Comparison of ENCODE assay signal across 8 cellular contexts in genomic region chr1:24641646-24642151, GRCh38. TPM values are rescaled to one million over a fixed set of nuclear protein-coding genes. Genes with fewer than 3 reads are reported as not detected.
DNase-seq lines count a peak whose midpoint lies in the region; ATAC-seq and TF ChIP-seq lines count a peak whose summit lies in the region.

No MANE protein-coding gene starts in this region.

- H3K27ac Mint-ChIP-seq in Caco-2 (ENCODE audit: unreplicated experiment), result peak overlapping the region; percentile 88

- H4K8ac ChIP-seq in trophoblast cell (ENCODE audit: low read depth, low read length), result peak overlapping the region; percentile 99

- H3K23ac ChIP-seq in trophoblast cell (ENCODE audit: low read length), result peak overlapping the region; percentile 15

- no CpG with 5 or more reads among the region's 24 CpGs for WGBS in trophoblast cell (ENCODE audit: extremely low coverage, insufficient coverage, insufficient read length)

- peak overlapping the region; percentile 89 for H3K4ac ChIP-seq in trophoblast cell (ENCODE audit: low read depth, low read length)

- peak overlapping the region; percentile 74 for H3K4me3 Mint-ChIP-seq in Caco-2 (ENCODE audit: unreplicated experiment)

- DNase-seq in Caco-2 (no peak), NB4 (ENCODE audit: low read depth) (peak; percentile 52), activated gamma-delta T cell treated with Interleukin-2 at 50 U/mL for 16 hours (peak; percentile 6), globus pallidus (ENCODE audit: low spot score) (peak; percentile 22), trophoblast cell (peak in 1 of 2 donors; percentile 26), NCI-H187 treated with DMSO at 0.1 percent for 48 hours (lab: John Stamatoyannopoulos, UW) (no peak)

- H3K27me3 ChIP-seq in Caco-2 (replicated peaks; ENCODE audit: control insufficient read depth, insufficient read depth, low read length) (no peaks in the 10 kb centered on the region), trophoblast cell (ENCODE audit: insufficient read depth, low read length) (no peaks in the 10 kb centered on the region)

- peaks cover 2% of the 10 kb centered on the region for H3K27me3 Mint-ChIP-seq in Caco-2 (ENCODE audit: insufficient read depth, unreplicated experiment)

- no peak for TF ChIP-seq POLR2A in NB4 (IDR thresholded peaks at IDR 0.05; ENCODE audit: extremely low read depth, insufficient read length)

- CTCF ChIA-PET in Caco-2 (lab: Charles Lee), result interaction anchor here (0.5 to 0.7 kb wide), 2 partner anchors 226 to 491 kb away, joined by 3 read pairs; partner anchors contain the start of gene NIPAL3

- no peak for ATAC-seq in HG03354 (IDR thresholded peaks at IDR 0.05; ENCODE audit: poor library complexity, severe bottlenecking, unreplicated experiment)
- ATAC-seq in HG03432 (IDR thresholded peaks at IDR 0.05; ENCODE audit: unreplicated experiment), result no peak

- H3K9me3 ChIP-seq in Caco-2 (no peaks in the 10 kb centered on the region), trophoblast cell (ENCODE audit: insufficient read depth, low read depth, low read length) (no peaks in the 10 kb centered on the region)

- no peaks in the 10 kb centered on the region for H3K36me3 ChIP-seq in Caco-2 (ENCODE audit: control insufficient read depth, insufficient read depth, low read length)
- peaks cover 0 to 2% of the 10 kb centered on the region in 2 experiments for H3K36me3 ChIP-seq in trophoblast cell (ENCODE audit: control insufficient read depth in 1 of 2, insufficient read depth in 2 of 2, low read length in 2 of 2)

- H3K18ac ChIP-seq in trophoblast cell (ENCODE audit: low read length), result peak overlapping the region; percentile 94

- POLR2A ChIA-PET in Caco-2 (lab: Charles Lee), result no interaction called here

- H3K4me1 ChIP-seq in Caco-2 (peaks cover 12% of the 10 kb centered on the region), trophoblast cell (ENCODE audit: control insufficient read depth in 1 of 2, insufficient read depth in 2 of 2, low read length in 2 of 2) (peaks cover 5% of the 10 kb centered on the region in 2 experiments)

- H2BK120ac ChIP-seq in trophoblast cell (ENCODE audit: insufficient read depth, low read length, poor library complexity), result peak overlapping the region; percentile 54

- H3K79me1 ChIP-seq in trophoblast cell (ENCODE audit: low read length), result peaks cover 20% of the 10 kb centered on the region

- H3K4me2 ChIP-seq in trophoblast cell (ENCODE audit: low read length), result peak overlapping the region; percentile 58

- peak overlapping the region; percentile 77 for H2BK12ac ChIP-seq in trophoblast cell (ENCODE audit: low read length)

- peaks cover 38% of the 10 kb centered on the region for H3K36me3 Mint-ChIP-seq in Caco-2 (ENCODE audit: insufficient read depth, unreplicated experiment)

- intact Hi-C loops in Caco-2 (cut with micrococcal nuclease; ENCODE audit: unreplicated experiment), result no loop called here

- peak overlapping the region; percentile 87 for H2BK5ac ChIP-seq in trophoblast cell (ENCODE audit: low read depth, low read length, poor library complexity)

- H3K4me1 Mint-ChIP-seq in Caco-2 (ENCODE audit: low read depth, unreplicated experiment), result peaks cover 18% of the 10 kb centered on the region

- peak overlapping the region; percentile 42 for H2AK5ac ChIP-seq in trophoblast cell (ENCODE audit: low read length)

- peaks cover 16% of the 10 kb centered on the region for H3K79me2 ChIP-seq in trophoblast cell (ENCODE audit: control insufficient read depth, insufficient read depth, low read length, poor library complexity)

- H3K4me3 ChIP-seq in Caco-2 (ENCODE audit: low read depth, low read length) (peak overlapping the region; percentile 35), NB4 (ENCODE audit: low read depth, low read length) (peak overlapping the region; percentile 50), trophoblast cell (ENCODE audit: low read depth, low read length) (no peak overlapping the region)

- H3K27ac ChIP-seq in trophoblast cell (ENCODE audit: low read depth, low read length), result peak overlapping the region; percentile 66

- H2AFZ ChIP-seq in trophoblast cell (ENCODE audit: insufficient read depth, low read length, poor library complexity), result no peak overlapping the region

- no TSS peak for BruUV-seq in Caco-2 (replicated peaks; lab: Mats Ljungman, UMichigan)

- H4K91ac ChIP-seq in trophoblast cell (ENCODE audit: low read depth, low read length), result peak overlapping the region; percentile 82

- peak overlapping the region; percentile 6 for H3K9ac ChIP-seq in trophoblast cell (ENCODE audit: low read length)

- no peaks in the 10 kb centered on the region for H3K9me3 Mint-ChIP-seq in Caco-2 (ENCODE audit: unreplicated experiment)

- TF ChIP-seq CTCF in Caco-2 (IDR thresholded peaks at IDR 0.05; ENCODE audit: insufficient read depth in 1 of 2, low read depth in 1 of 2, low read length in 1 of 2, severe bottlenecking in 1 of 2, unreplicated experiment in 1 of 2) (no peak), NB4 (IDR thresholded peaks at IDR 0.05; ENCODE audit: low read depth, low read length) (no peak)

- H3K14ac ChIP-seq in trophoblast cell (ENCODE audit: low read length), result peak overlapping the region; percentile 45

- H4K12ac ChIP-seq in trophoblast cell (ENCODE audit: low read depth, low read length), result peak overlapping the region; percentile 71

RNA-seq across cellular contexts. Expression of gene SRRM1, which starts 1.4 kb away (rescaled TPM):
- 126 and 128 TPM in 2 replicates for total RNA-seq in Caco-2 (2022)
- polyA plus RNA-seq in trophoblast cell (2013), result 231 and 235 TPM in 2 replicates

Comparison
In these comparisons a context has a peak if more than half of its experiments do, and no peak if none do; other contexts are left out.
1. DNase-seq: peak in NB4 (single experiment), activated gamma-delta T cell treated with Interleukin-2 at 50 U/mL for 16 hours (single experiment) and globus pallidus (single experiment); none in Caco-2 (0 of 2) and NCI-H187 treated with DMSO at 0.1 percent for 48 hours (single experiment).